Comparison of ENCODE assay signal across 13 cellular contexts in the genomic region with DNA sequence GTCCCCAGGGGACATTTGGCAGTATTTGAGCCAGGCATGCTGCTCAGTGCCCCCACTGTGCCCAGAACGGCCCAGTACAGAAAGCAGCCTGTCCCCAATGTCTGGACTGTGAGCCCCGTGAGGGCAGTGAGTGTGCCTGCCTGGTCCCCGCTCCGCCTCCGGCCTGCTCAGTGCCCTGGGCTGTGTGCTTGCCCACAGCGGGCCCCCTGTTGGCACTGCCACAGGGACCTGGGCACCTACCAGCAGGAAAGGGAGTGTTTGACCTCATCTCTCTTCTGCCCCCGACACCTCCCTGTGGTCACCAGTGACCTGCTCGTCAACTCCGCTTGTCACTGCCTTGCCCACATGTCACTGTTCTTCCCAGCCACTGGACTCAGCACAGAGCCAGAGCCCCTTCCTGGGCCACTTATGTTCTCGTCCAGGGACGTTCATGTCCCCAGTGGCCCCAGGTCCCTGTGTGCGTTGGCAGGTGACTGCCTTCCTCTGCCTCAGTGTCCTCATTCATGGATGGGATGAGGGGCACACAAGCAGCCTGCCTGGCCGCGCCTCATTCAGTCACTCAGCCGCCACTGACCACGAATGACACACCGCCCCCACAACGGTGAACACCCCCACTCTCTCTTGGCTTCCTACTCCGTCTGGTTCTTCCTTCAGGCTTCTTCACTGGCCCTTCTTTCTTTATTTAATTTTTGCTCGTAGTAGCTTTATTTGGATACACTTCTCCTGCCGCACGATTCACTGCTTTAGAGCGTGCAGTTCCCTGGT. TPM values are rescaled to one million over a fixed set of nuclear protein-coding genes. Genes with fewer than 3 reads are reported as not detected.
DNase-seq lines count a peak whose midpoint lies in the region; ATAC-seq and TF ChIP-seq lines count a peak whose summit lies in the region.
"Had no signal": no experiment of that assay in that cellular context is flagged by ENCODE, and none has a peak within 500 bp of the region (broad histone marks: within the 10 kb centered on the region; RNA-seq: fewer than 3 reads in every experiment).

No MANE protein-coding gene starts in this region.

- CTCF ChIA-PET in AG04450 (lab: Charles Lee) = no interaction called here
- CTCF ChIA-PET in HCT116 (lab: Charles Lee) = no interaction called here

- no peak for ATAC-seq in HCT116
- ATAC-seq in GM21390 (IDR thresholded peaks at IDR 0.05; ENCODE audit: unreplicated experiment) = no peak
- ATAC-seq: heart right ventricle had no signal

- RAD21 ChIA-PET in HCT116 (lab: Charles Lee; ENCODE audit: low non-redundant PET in 1 of 2, low total read pairs in 2 of 2, uncharacterized antibody in 2 of 2, unreplicated experiment in 2 of 2) = no interaction called here

- no peak for DNase-seq in AG04450 (ENCODE audit: low read depth, low spot score)
- DNase-seq in HCT116 (ENCODE audit: low read depth, low spot score) = no peak
- no peak for DNase-seq in activated naive CD8-positive, alpha-beta T cell treated with anti-CD3 and anti-CD28 coated beads for 36 hours
- DNase-seq in mesothelial cell of epicardium (ENCODE audit: low spot score in 2 of 2, unreplicated experiment in 2 of 2) = no peak
- DNase-seq in cortex of kidney (lab: John Stamatoyannopoulos, UW) = no peak
- DNase-seq in NCI-H2107 (lab: John Stamatoyannopoulos, UW) = no peak
- DNase-seq in NCI-H2227 treated with DMSO at 0.1 percent for 48 hours (lab: John Stamatoyannopoulos, UW) = no peak
- DNase-seq: DMS 273 treated with DMSO at 0.1 percent for 48 hours, heart right ventricle, Right ventricle myocardium superior had no signal

- BruUV-seq in HCT116 (replicated peaks; lab: Mats Ljungman, UMichigan) = no TSS peak

- peaks cover 2 to 12% of the 10 kb centered on the region in 2 experiments; a peak in 2 of 4 replicates for H3K36me3 ChIP-seq in HCT116 (ENCODE audit: control insufficient read depth in 1 of 2, insufficient read depth in 2 of 2, low read length in 2 of 2)

- H3K4me2 ChIP-seq in HCT116 (ENCODE audit: low read length) = peak overlapping the region; percentile 25; the same call in 1 of the 2 replicates

- no peaks in the 10 kb centered on the region for H4K20me1 ChIP-seq in HCT116 (ENCODE audit: insufficient read depth)

- no peak for TF ChIP-seq CTCF in AG04450 (IDR thresholded peaks at IDR 0.05; ENCODE audit: low read depth, low read length)
- no peak for TF ChIP-seq CTCF in HCT116 (IDR thresholded peaks at IDR 0.05 in 2 of 3, conservative IDR thresholded peaks at IDR 0.05 in 1 of 3; ENCODE audit: borderline replicate concordance in 1 of 3, insufficient read depth in 1 of 3, low read depth in 2 of 3, low read length in 2 of 3)
- TF ChIP-seq CTCF in mesothelial cell of epicardium (IDR thresholded peaks at IDR 0.05; ENCODE audit: unreplicated experiment) = no peak

- no peaks in the 10 kb centered on the region for H3K9me2 ChIP-seq in HCT116 (ENCODE audit: insufficient read depth)

- TF ChIP-seq POLR2A in HCT116 (IDR thresholded peaks at IDR 0.05; ENCODE audit: borderline replicate concordance, extremely low read depth, insufficient read depth, insufficient read length) = no peak

- H3K27ac Mint-ChIP-seq in activated naive CD8-positive, alpha-beta T cell treated with anti-CD3 and anti-CD28 coated beads for 36 hours = peak overlapping the region; percentile 55
- H3K27ac Mint-ChIP-seq in mesothelial cell of epicardium = no peak overlapping the region

- peaks cover 43% of the 10 kb centered on the region for H3K4me1 Mint-ChIP-seq in activated naive CD8-positive, alpha-beta T cell treated with anti-CD3 and anti-CD28 coated beads for 36 hours
- peaks cover 28% of the 10 kb centered on the region for H3K4me1 Mint-ChIP-seq in mesothelial cell of epicardium

- intact Hi-C loops in HCT116 (cut with micrococcal nuclease) = no loop called here

- H3K79me2 ChIP-seq in HCT116 (ENCODE audit: insufficient read depth, low read length) = peaks cover 77% of the 10 kb centered on the region

- POLR2A ChIA-PET in AG04450 (lab: Yijun Ruan, JAX) = interaction anchor here (0.6 kb wide), 1 partner anchor 153 kb away, joined by 3 read pairs; no protein-coding TSS in a partner anchor
- POLR2A ChIA-PET in HCT116 (lab: Charles Lee) = no interaction called here

- H3K4me1 ChIP-seq in HCT116 (ENCODE audit: control insufficient read depth in 1 of 2, insufficient read depth in 2 of 2, low read length in 2 of 2) = peaks cover 23 to 40% of the 10 kb centered on the region in 2 experiments

- no peaks in the 10 kb centered on the region; the same call in 1 of the 2 replicates for H3K9me3 ChIP-seq in AG04450 (ENCODE audit: control insufficient read depth, insufficient read depth, low read length)
- no peaks in the 10 kb centered on the region for H3K9me3 ChIP-seq in HCT116 (ENCODE audit: control insufficient read depth in 1 of 2, insufficient read depth in 1 of 2, low read depth in 1 of 2, low read length in 2 of 2)
- H3K9me3 ChIP-seq: heart right ventricle, thoracic aorta had no signal

- no peaks in the 10 kb centered on the region for H3K27me3 ChIP-seq in AG04450 (ENCODE audit: control insufficient read depth, insufficient read depth, low read length)
- no peaks in the 10 kb centered on the region for H3K27me3 ChIP-seq in HCT116 (ENCODE audit: insufficient read depth, low read length)
- H3K27me3 ChIP-seq: heart right ventricle had no signal

- H3K4me3 Mint-ChIP-seq in activated naive CD8-positive, alpha-beta T cell treated with anti-CD3 and anti-CD28 coated beads for 36 hours = peak overlapping the region; percentile 56
- peak overlapping the region; percentile 92 for H3K4me3 Mint-ChIP-seq in mesothelial cell of epicardium

- H3K36me3 Mint-ChIP-seq in activated naive CD8-positive, alpha-beta T cell treated with anti-CD3 and anti-CD28 coated beads for 36 hours = peaks cover 16% of the 10 kb centered on the region
- H3K36me3 Mint-ChIP-seq in mesothelial cell of epicardium = peaks cover 6% of the 10 kb centered on the region

- no peak overlapping the region for H2AFZ ChIP-seq in HCT116 (ENCODE audit: low read depth, low read length, poor library complexity, severe bottlenecking)

- H3K27me3 Mint-ChIP-seq in activated naive CD8-positive, alpha-beta T cell treated with anti-CD3 and anti-CD28 coated beads for 36 hours = no peaks in the 10 kb centered on the region
- H3K27me3 Mint-ChIP-seq in mesothelial cell of epicardium (ENCODE audit: low read depth) = no peaks in the 10 kb centered on the region

- H3K4me3 ChIP-seq in AG04450 (ENCODE audit: low read depth, low read length) (no peak overlapping the region), HCT116 (replicated peaks in 1 of 2; ENCODE audit: low read depth in 1 of 2, low read length in 2 of 2) (no peak overlapping the region)
- H3K4me3 ChIP-seq: heart right ventricle, thoracic aorta had no signal

- H3K27ac ChIP-seq in AG04450 (ENCODE audit: low read depth, low read length) = peak overlapping the region; percentile 22
- peak overlapping the region; percentile 24; the same call in 1 of the 2 replicates for H3K27ac ChIP-seq in HCT116 (ENCODE audit: low read depth, low read length)
- H3K27ac ChIP-seq: heart right ventricle, thoracic aorta had no signal

- no peaks in the 10 kb centered on the region for H3K9me3 Mint-ChIP-seq in activated naive CD8-positive, alpha-beta T cell treated with anti-CD3 and anti-CD28 coated beads for 36 hours
- H3K9me3 Mint-ChIP-seq in mesothelial cell of epicardium = no peaks in the 10 kb centered on the region

- TF ChIP-seq RAD21 in HCT116 (IDR thresholded peaks at IDR 0.05; ENCODE audit: low read depth) = no peak

- H3K9ac ChIP-seq in HCT116 (ENCODE audit: low read length) = no peak overlapping the region

TF ChIP-seq in HCT116, 20 proteins besides CTCF, POLR2A, EP300 and RAD21 (continues in another document):
- TF ChIP-seq, protein P1, sequence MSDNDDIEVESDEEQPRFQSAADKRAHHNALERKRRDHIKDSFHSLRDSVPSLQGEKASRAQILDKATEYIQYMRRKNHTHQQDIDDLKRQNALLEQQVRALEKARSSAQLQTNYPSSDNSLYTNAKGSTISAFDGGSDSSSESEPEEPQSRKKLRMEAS (IDR thresholded peaks at IDR 0.05) = no peak
- no peak for TF ChIP-seq EZH2phosphoT487 (IDR thresholded peaks at IDR 0.05; ENCODE audit: borderline replicate concordance)

RNA-seq across cellular contexts. Expression of a gene that starts 2.8 kb away (rescaled TPM):
- polyA plus RNA-seq in AG04450 (2011; rRNA removed) = 21.2 and 31.3 TPM in 2 replicates
- 16.5 and 28.0 TPM in 2 replicates for polyA minus RNA-seq in AG04450 (2011; rRNA and poly(A)+ RNA removed)
- total RNA-seq in HCT116 (2021; ENCODE audit: unreplicated experiment) (60.3 TPM), mesothelial cell of epicardium (53.7 to 54.9 TPM (median 53.9 TPM) in 3 replicates)
- polyA plus RNA-seq in HCT116 (2012) = 64.5 and 76.2 TPM in 2 replicates
- 10 to 100 TPM; 32.6 to 39.6 TPM for total RNA-seq in activated naive CD8-positive, alpha-beta T cell treated with anti-CD3 and anti-CD28 coated beads for 36 hours

RNA-seq across cellular contexts. Expression of a gene that starts 8.5 kb away (rescaled TPM):
- 3.4 and 4.2 TPM in 2 replicates for polyA plus RNA-seq in AG04450 (2011; rRNA removed)
- 1.2 and 1.4 TPM in 2 replicates for polyA minus RNA-seq in AG04450 (2011; rRNA and poly(A)+ RNA removed)
- total RNA-seq in HCT116 (2021; ENCODE audit: unreplicated experiment) = 20.9 TPM
- polyA plus RNA-seq in HCT116 (2012) = 15.9 and 20.8 TPM in 2 replicates
- 10 to 100 TPM; 17.2 to 18.3 TPM for total RNA-seq in activated naive CD8-positive, alpha-beta T cell treated with anti-CD3 and anti-CD28 coated beads for 36 hours
- total RNA-seq in mesothelial cell of epicardium = 8.5 to 9.1 TPM (median 8.7 TPM) in 3 replicates

RNA-seq across cellular contexts. Expression of a gene that starts 25.7 kb away (rescaled TPM):
- polyA plus RNA-seq in AG04450 (2011; rRNA removed) = not detected in 2 replicates
- not detected in 2 replicates for polyA minus RNA-seq in AG04450 (2011; rRNA and poly(A)+ RNA removed)
- total RNA-seq in HCT116 (2021; ENCODE audit: unreplicated experiment) (not detected), mesothelial cell of epicardium (not detected in 3 replicates)
- polyA plus RNA-seq in HCT116 (2012) = not detected in 2 replicates
- total RNA-seq in activated naive CD8-positive, alpha-beta T cell treated with anti-CD3 and anti-CD28 coated beads for 36 hours = not detected
- total RNA-seq: dermis microvascular lymphatic vessel endothelial cell, heart right ventricle, Right ventricle myocardium superior, thoracic aorta had no signal
- polyA plus RNA-seq: heart right ventricle had no signal

RNA-seq across cellular contexts. Expression of a gene that starts 28.6 kb away (rescaled TPM):
- 0.19 TPM in 1 of 2 replicates, not detected in the other for polyA plus RNA-seq in AG04450 (2011; rRNA removed)
- not detected in 2 replicates for polyA minus RNA-seq in AG04450 (2011; rRNA and poly(A)+ RNA removed)
- total RNA-seq in HCT116 (2021; ENCODE audit: unreplicated experiment) (not detected), mesothelial cell of epicardium (0.60 TPM in 1 of 3 replicates, not detected in the others)
- 0.10 and 0.12 TPM in 2 replicates for polyA plus RNA-seq in HCT116 (2012)
- total RNA-seq in activated naive CD8-positive, alpha-beta T cell treated with anti-CD3 and anti-CD28 coated beads for 36 hours = 1 to 10 TPM; 2.2 to 2.5 TPM
- total RNA-seq: dermis microvascular lymphatic vessel endothelial cell, heart right ventricle, Right ventricle myocardium superior, thoracic aorta had no signal
- polyA plus RNA-seq: heart right ventricle had no signal

RNA-seq across cellular contexts. Expression of a gene that starts 30.0 kb away (rescaled TPM):
- not detected in 2 replicates for polyA plus RNA-seq in AG04450 (2011; rRNA removed)
- polyA minus RNA-seq in AG04450 (2011; rRNA and poly(A)+ RNA removed) = not detected in 2 replicates
- total RNA-seq in HCT116 (2021; ENCODE audit: unreplicated experiment) = 1.2 TPM
- polyA plus RNA-seq in HCT116 (2012) = 1.1 and 1.9 TPM in 2 replicates
- 1 to 10 TPM; 1.2 to 2.2 TPM for total RNA-seq in activated naive CD8-positive, alpha-beta T cell treated with anti-CD3 and anti-CD28 coated beads for 36 hours
- total RNA-seq in mesothelial cell of epicardium = 2.3 to 3.5 TPM (median 2.6 TPM) in 3 replicates
- total RNA-seq: dermis microvascular lymphatic vessel endothelial cell, thoracic aorta had no signal
